Comparison of ENCODE assay signal across 8 cellular contexts in genomic region chr18:67515987-67516431, GRCh38. TPM values are rescaled to one million over a fixed set of nuclear protein-coding genes. Genes with fewer than 3 reads are reported as not detected.
A peak's percentile ranks its signal among the peaks of the same experiment; 100 is the strongest.
DNase-seq lines count a peak whose midpoint lies in the region; ATAC-seq and TF ChIP-seq lines count a peak whose summit lies in the region.

No MANE protein-coding gene starts in this region.

- no peak for TF ChIP-seq POLR2A in right lobe of liver (IDR thresholded peaks at IDR 0.05)

- peaks cover 13% of the 10 kb centered on the region for H3K4me1 Mint-ChIP-seq in activated CD8-positive, alpha-beta T cell treated with anti-CD3 and anti-CD28 coated beads for 36 hours (ENCODE audit: low read depth)

- CTCF ChIA-PET in activated CD8-positive, alpha-beta T cell treated with anti-CD3 and anti-CD28 coated beads for 36 hours (lab: Charles Lee): interaction anchor here (0.6 to 1.7 kb wide), 5 partner anchors 9 to 301 kb away, joined by 3 read pairs; no protein-coding TSS in a partner anchor

- 0% methylated on average over 6 of the region's 37 CpGs for WGBS in right lobe of liver (ENCODE audit: insufficient coverage, low coverage, low lambda C conversion rate, missing lambda C conversion rate)

- peak overlapping the region; percentile 66 for H3K27ac ChIP-seq in ACC112 (ENCODE audit: low read depth, low read length)
- H3K27ac ChIP-seq in duodenal mucosa (ENCODE audit: low read depth, low read length): peak overlapping the region; percentile 13
- H3K27ac ChIP-seq in right lobe of liver: peak overlapping the region; percentile 63 to 89 (median 79)

- H3K9me3 ChIP-seq in duodenal mucosa (ENCODE audit: control insufficient read depth in 1 of 2, low read length in 2 of 2) (no peaks in the 10 kb centered on the region), right lobe of liver (no peaks in the 10 kb centered on the region)

- intact Hi-C loops in activated CD8-positive, alpha-beta T cell treated with anti-CD3 and anti-CD28 coated beads for 36 hours (cut with micrococcal nuclease): loop anchor here (10.0 kb wide), 1 partner anchor 301 kb away; no protein-coding TSS in a partner anchor
- intact Hi-C loops in right lobe of liver (cut with DNase I): no loop called here

- peaks cover 7% of the 10 kb centered on the region for H3K27me3 Mint-ChIP-seq in activated CD8-positive, alpha-beta T cell treated with anti-CD3 and anti-CD28 coated beads for 36 hours

- H3K4me3 ChIP-seq in ACC112 (ENCODE audit: low read depth, low read length) (peak overlapping the region; percentile 95), duodenal mucosa (ENCODE audit: low read depth in 1 of 2, low read length in 2 of 2) (peak overlapping the region; percentile 69 to 83), right lobe of liver (peak overlapping the region; percentile 79 to 89 (median 83))

- peak; percentile 56 for TF ChIP-seq CTCF in activated CD8-positive, alpha-beta T cell treated with anti-CD3 and anti-CD28 coated beads for 36 hours (IDR thresholded peaks at IDR 0.05)
- peak; percentile 73 to 78 (median 74) for TF ChIP-seq CTCF in right lobe of liver (IDR thresholded peaks at IDR 0.05)

- POLR2A ChIA-PET in activated CD8-positive, alpha-beta T cell treated with anti-CD3 and anti-CD28 coated beads for 36 hours (lab: Charles Lee): no interaction called here

- DNase-seq in NCI-H345 (lab: John Stamatoyannopoulos, UW): peak; percentile 90
- DNase-seq in activated CD8-positive, alpha-beta T cell treated with anti-CD3 and anti-CD28 coated beads for 36 hours: peak; percentile 75
- peak; percentile 92 to 93 (median 93) for DNase-seq in right lobe of liver
- DNase-seq in stimulated activated CD4-positive, alpha-beta T cell treated with anti-CD3 and anti-CD28 coated beads, Interleukin-4, amount 100 ng/mL, for 24 hours: peak; percentile 56

- H3K79me2 ChIP-seq in ACC112 (ENCODE audit: control insufficient read depth, insufficient read depth, low read length, unreplicated experiment): peaks cover 55% of the 10 kb centered on the region

- peak overlapping the region; percentile 48 to 67 for H3K9ac ChIP-seq in duodenal mucosa (ENCODE audit: low read depth in 1 of 2, low read length in 2 of 2)

- H3K27me3 ChIP-seq in ACC112 (ENCODE audit: insufficient read depth, low read length) (no peaks in the 10 kb centered on the region), duodenal mucosa (ENCODE audit: control insufficient read depth in 1 of 2, insufficient read depth in 2 of 2, low read length in 2 of 2) (peaks cover 0 to 11% of the 10 kb centered on the region in 2 donors), right lobe of liver (no peaks in the 10 kb centered on the region)

- no peaks in the 10 kb centered on the region for H3K36me3 Mint-ChIP-seq in activated CD8-positive, alpha-beta T cell treated with anti-CD3 and anti-CD28 coated beads for 36 hours (ENCODE audit: low read depth)

- H3K4me3 Mint-ChIP-seq in activated CD8-positive, alpha-beta T cell treated with anti-CD3 and anti-CD28 coated beads for 36 hours: peak overlapping the region; percentile 92

- H3K27ac Mint-ChIP-seq in activated CD8-positive, alpha-beta T cell treated with anti-CD3 and anti-CD28 coated beads for 36 hours: no peak overlapping the region

- ATAC-seq in GM18861 (IDR thresholded peaks at IDR 0.05; ENCODE audit: unreplicated experiment) (peak; percentile 29), HG03108 (IDR thresholded peaks at IDR 0.05; ENCODE audit: unreplicated experiment) (peak; percentile 27), right lobe of liver (peak; percentile 79 to 81 (median 80))
- peak; percentile 18 for ATAC-seq in activated CD8-positive, alpha-beta T cell treated with anti-CD3 and anti-CD28 coated beads for 36 hours

- no peaks in the 10 kb centered on the region for H3K9me3 Mint-ChIP-seq in activated CD8-positive, alpha-beta T cell treated with anti-CD3 and anti-CD28 coated beads for 36 hours

- H3K4me1 ChIP-seq in ACC112 (ENCODE audit: control insufficient read depth, insufficient read depth, low read length, unreplicated experiment) (peaks cover 20% of the 10 kb centered on the region), duodenal mucosa (ENCODE audit: control insufficient read depth in 1 of 2, insufficient read depth in 2 of 2, low read length in 2 of 2) (peaks cover 6 to 7% of the 10 kb centered on the region in 2 donors), right lobe of liver (peaks cover 0 to 5% (median 0%) of the 10 kb centered on the region in 4 donors)

- H2AFZ ChIP-seq in ACC112 (ENCODE audit: low read length, unreplicated experiment): peak overlapping the region; percentile 60

- peaks cover 33% of the 10 kb centered on the region for H3K36me3 ChIP-seq in ACC112 (ENCODE audit: insufficient read depth, low read length)
- no peaks in the 10 kb centered on the region for H3K36me3 ChIP-seq in duodenal mucosa (ENCODE audit: control insufficient read depth in 1 of 2, insufficient read depth in 2 of 2, low read length in 2 of 2)
- H3K36me3 ChIP-seq in right lobe of liver: no peaks in the 10 kb centered on the region

RNA-seq across cellular contexts. Expression of gene DSEL, which starts 0.5 kb away (rescaled TPM):
- total RNA-seq in activated CD8-positive, alpha-beta T cell treated with anti-CD3 and anti-CD28 coated beads for 36 hours: under 1 TPM; 0.09 to 0.13 TPM
- total RNA-seq in right lobe of liver: 1 to 10 TPM; 2.1 to 6.2 (median 4.3) TPM

Comparison
In these comparisons a context has a peak if more than half of its experiments do, and no peak if none do; other contexts are left out.
1. Peak in every context shown above with its lines: DNase-seq, ATAC-seq, H3K4me3 ChIP-seq and H3K27ac ChIP-seq.
2. H3K27ac ChIP-seq: peak in every context shown above with its lines; median percentile 79 in right lobe of liver; 66 in ACC112; 13 in duodenal mucosa.
3. ATAC-seq: peak in every context shown above with its lines; median percentile 80 in right lobe of liver; 29 in GM18861; 27 in HG03108; 18 in activated CD8-positive, alpha-beta T cell treated with anti-CD3 and anti-CD28 coated beads for 36 hours.